Comparison of ENCODE assay signal across 8 cellular contexts in genomic region chr11:45102810-45103621, GRCh38. TPM values are rescaled to one million over a fixed set of nuclear protein-coding genes. Genes with fewer than 3 reads are reported as not detected.
A peak's percentile ranks its signal among the peaks of the same experiment; 100 is the strongest.
DNase-seq lines count a peak whose midpoint lies in the region; ATAC-seq, FAIRE-seq and TF ChIP-seq lines count a peak whose summit lies in the region.

No MANE protein-coding gene starts in this region.

- H3K27me3 ChIP-seq in CD8-positive, alpha-beta T cell (ENCODE audit: insufficient read depth, low read length): no peaks in the 10 kb centered on the region
- H3K27me3 ChIP-seq in RWPE2 (ENCODE audit: insufficient read depth, poor library complexity, severe bottlenecking): no peaks in the 10 kb centered on the region
- H3K27me3 ChIP-seq in psoas muscle (ENCODE audit: insufficient read depth in 3 of 3, low read length in 2 of 3): peaks cover 0 to 2% (median 0%) of the 10 kb centered on the region in 3 donors

- TF ChIP-seq CTCF in CD8-positive, alpha-beta T cell (IDR thresholded peaks at IDR 0.05): peak; percentile 94
- TF ChIP-seq CTCF in RWPE2 (IDR thresholded peaks at IDR 0.05; ENCODE audit: poor library complexity, severe bottlenecking) (peak; percentile 96), psoas muscle (IDR thresholded peaks at IDR 0.05) (peak; percentile 98)

- H3K4me3 Mint-ChIP-seq in CD8-positive, alpha-beta T cell: peak overlapping the region; percentile 70

- no peaks in the 10 kb centered on the region for H3K36me3 Mint-ChIP-seq in CD8-positive, alpha-beta T cell

- POLR2A ChIA-PET in CD8-positive, alpha-beta T cell (lab: Charles Lee): interaction anchor here (1.1 to 4.2 kb wide), 6 partner anchors 21 to 189 kb away, joined by 3 to 29 read pairs (median 4); no protein-coding TSS in a partner anchor

- no peak for FAIRE-seq in HTR-8/SVneo (lab: Jason Lieb, UNC)

- peaks cover 14% of the 10 kb centered on the region for H3K4me1 ChIP-seq in CD8-positive, alpha-beta T cell (ENCODE audit: insufficient read depth, low read length)
- peaks cover 3% of the 10 kb centered on the region for H3K4me1 ChIP-seq in RWPE2 (ENCODE audit: insufficient read depth, poor library complexity, severe bottlenecking)
- peaks cover 3% of the 10 kb centered on the region for H3K4me1 ChIP-seq in psoas muscle

- no peak overlapping the region for H3K4me3 ChIP-seq in CD8-positive, alpha-beta T cell (ENCODE audit: low read depth, low read length)
- no peak overlapping the region for H3K4me3 ChIP-seq in RWPE2 (ENCODE audit: severe bottlenecking)
- no peak overlapping the region for H3K4me3 ChIP-seq in psoas muscle

- peaks cover 11% of the 10 kb centered on the region for H3K4me1 Mint-ChIP-seq in CD8-positive, alpha-beta T cell (ENCODE audit: low read depth)

- H3K27ac ChIP-seq in CD8-positive, alpha-beta T cell (ENCODE audit: low read depth, low read length): no peak overlapping the region
- H3K27ac ChIP-seq in RWPE2 (ENCODE audit: poor library complexity, severe bottlenecking) (peak overlapping the region; percentile 38), psoas muscle (no peak overlapping the region)

- no peaks in the 10 kb centered on the region for H3K9me3 Mint-ChIP-seq in CD8-positive, alpha-beta T cell

- H3K27ac Mint-ChIP-seq in CD8-positive, alpha-beta T cell: no peak overlapping the region

- DNase-seq in CD8-positive, alpha-beta T cell: peak; percentile 25 to 85 (median 52)
- DNase-seq in HTR-8/SVneo (ENCODE audit: insufficient read length, low spot score) (peak; percentile 64), RWPE2 (ENCODE audit: low spot score) (no peak), germinal center (ENCODE audit: low spot score) (peak; percentile 74), psoas muscle (peak; percentile 59 to 74)
- peak; percentile 62 for DNase-seq in activated effector memory CD4-positive, alpha-beta T cell treated with Interleukin-2 at 50 U/mL for 16 hours

- ATAC-seq in CD8-positive, alpha-beta T cell: peak; percentile 92
- ATAC-seq in GM19351 (IDR thresholded peaks at IDR 0.05; ENCODE audit: unreplicated experiment) (peak; percentile 89), RWPE2 (ENCODE audit: low read depth) (peak; percentile 96), psoas muscle (peak; percentile 65 to 80 (median 74)), GM21515 (IDR thresholded peaks at IDR 0.05; ENCODE audit: unreplicated experiment) (no peak)

- no peaks in the 10 kb centered on the region for H3K9me3 ChIP-seq in CD8-positive, alpha-beta T cell (ENCODE audit: low read length)
- H3K9me3 ChIP-seq in RWPE2 (ENCODE audit: severe bottlenecking): no peaks in the 10 kb centered on the region
- no peaks in the 10 kb centered on the region for H3K9me3 ChIP-seq in psoas muscle

- 9 to 16% (median 12%) methylated on average over 8 of the region's 8 CpGs for WGBS in psoas muscle, 3 donors

- peaks cover 12% of the 10 kb centered on the region for H3K27me3 Mint-ChIP-seq in CD8-positive, alpha-beta T cell (ENCODE audit: low read depth)

- CTCF ChIA-PET in CD8-positive, alpha-beta T cell (lab: Charles Lee): interaction anchor here (0.6 to 38.2 kb wide), 51 partner anchors 8 to 544 kb away, joined by 3 to 1504 read pairs (median 5); partner anchors contain the start of gene TP53I11

- intact Hi-C loops in CD8-positive, alpha-beta T cell (cut with DNase I, micrococcal nuclease): loop anchor here (1.0 to 10.0 kb wide), 6 partner anchors 20 to 538 kb away; partner anchors contain the start of genes CD82 (in 2 of the 2) and TP53I11 (in 1 of the 2)
- intact Hi-C loops in psoas muscle (cut with DNase I): loop anchor here (1.0 to 2.0 kb wide), 3 partner anchors 166 to 176 kb away; no protein-coding TSS in a partner anchor

- H3K36me3 ChIP-seq in CD8-positive, alpha-beta T cell (ENCODE audit: insufficient read depth, low read length): no peaks in the 10 kb centered on the region
- no peaks in the 10 kb centered on the region for H3K36me3 ChIP-seq in RWPE2 (ENCODE audit: low read depth)
- no peaks in the 10 kb centered on the region for H3K36me3 ChIP-seq in psoas muscle (ENCODE audit: insufficient read depth in 1 of 2, low read depth in 1 of 2)

RNA-seq across cellular contexts. Expression of gene PRDM11, which starts 43.4 kb away (rescaled TPM):
- total RNA-seq in CD8-positive, alpha-beta T cell: 1 to 10 TPM; 2.4 to 3.6 TPM
- 10 to 100 TPM in 1 of 4 donors, 1 to 10 TPM in 3; 5.1 to 14.2 (median 7.8) TPM for total RNA-seq in psoas muscle
- 1 to 10 TPM; 2.3 to 7.2 (median 3.3) TPM for polyA plus RNA-seq in psoas muscle
